19 cellular contexts compared by ENCODE assay signal in genomic region chr11:32280339-32280738, GRCh38.
"Had no signal": no experiment of that assay in that cellular context is flagged by ENCODE, and none has a peak within 500 bp of the region (broad histone marks: within the 10 kb centered on the region; RNA-seq: fewer than 3 reads in every experiment).

No MANE protein-coding gene starts in this region.

- H2AFZ ChIP-seq: hepatocyte had no signal

- H3K4me2 ChIP-seq: hepatocyte had no signal

- H3K27ac ChIP-seq: breast epithelium, gastroesophageal sphincter, hepatocyte, left ventricle myocardium inferior, spleen, VCaP had no signal

- H3K27me3 ChIP-seq: breast epithelium, gastroesophageal sphincter, hepatocyte, tibial nerve had no signal

- ATAC-seq: activated naive CD4-positive, alpha-beta T cell treated with anti-CD3 and anti-CD28 coated beads, Interleukin-2, amount 50 U/mL, for 72 hours; activated T-cell treated with anti-CD3 and anti-CD28 coated beads, Interleukin-2, amount 50 U/mL, for 72 hours; gastroesophageal sphincter; right cardiac atrium had no signal

- H3K36me3 ChIP-seq: breast epithelium, gastroesophageal sphincter, left ventricle myocardium inferior, spleen, tibial nerve had no signal

- DNase-seq: activated CD4-positive, alpha-beta T cell treated with anti-CD3 and anti-CD28 coated beads for 4 hours; activated CD4-positive, alpha-beta T cell treated with anti-CD3 and anti-CD28 coated beads, Interleukin-2, amount 50 U/mL, for 4 hours; activated naive CD4-positive, alpha-beta T cell; activated T-cell treated with anti-CD3 and anti-CD28 coated beads for 4 hours; activated T-cell treated with anti-CD3 and anti-CD28 coated beads, Interleukin-2, amount 50 U/mL, for 72 hours; central memory CD4-positive, alpha-beta T cell; islet precursor cell; left ventricle myocardium inferior; posterior cingulate gyrus; right cardiac atrium; spleen; stimulated activated naive CD4-positive, alpha-beta T cell treated with Interleukin-2 at 50 U/mL for 16 hours had no signal

- H3K4me1 ChIP-seq: breast epithelium, gastroesophageal sphincter, left ventricle myocardium inferior, spleen, tibial nerve had no signal

- H3K79me2 ChIP-seq: hepatocyte had no signal

- H3K4me3 ChIP-seq: breast epithelium, gastroesophageal sphincter, hepatocyte, left ventricle myocardium inferior, lung, spleen, tibial nerve had no signal
